Comparison of ENCODE assay signal across 17 cellular contexts in the genomic region with DNA sequence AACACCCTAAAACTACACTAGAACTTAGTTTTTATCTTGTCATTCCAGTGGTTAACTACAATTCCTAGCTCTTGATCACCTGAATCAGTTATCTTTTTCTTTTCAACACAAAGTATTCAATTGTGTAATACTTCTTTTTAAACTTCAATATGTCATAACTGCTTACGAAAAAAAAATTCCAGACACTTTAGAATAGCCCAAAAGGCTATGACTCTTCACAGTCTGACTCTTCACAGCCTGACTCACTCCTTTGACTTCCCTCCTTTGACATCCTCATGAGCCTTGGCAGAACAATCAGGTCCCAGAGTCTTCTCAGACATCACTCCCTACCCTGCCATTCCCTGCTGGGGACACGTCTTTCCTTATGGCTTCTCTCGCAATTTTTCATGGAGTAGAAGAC.
DNase-seq lines count a peak whose midpoint lies in the region; ATAC-seq and TF ChIP-seq lines count a peak whose summit lies in the region.
"Had no signal": no experiment of that assay in that cellular context is flagged by ENCODE, and none has a peak within 500 bp of the region (broad histone marks: within the 10 kb centered on the region; RNA-seq: fewer than 3 reads in every experiment).

No MANE protein-coding gene starts in this region.

- no peak for TF ChIP-seq CTCF in fibroblast of mammary gland (conservative IDR thresholded peaks at IDR 0.05; ENCODE audit: control insufficient read depth, insufficient read depth, low read depth, low read length)

- DNase-seq in GM04504 (ENCODE audit: low read depth) (peak; percentile 66), T1000 (lab: John Stamatoyannopoulos, UW) (peak; percentile 11), fibroblast of mammary gland (ENCODE audit: low read depth) (peak; percentile 94), stromal cell of bone marrow (ENCODE audit: low read depth) (peak; percentile 63), ureter (ENCODE audit: low spot score) (no peak)
- no peak for DNase-seq in activated CD4-positive, alpha-beta T cell treated with anti-CD3 and anti-CD28 coated beads, Interleukin-2, amount 50 U/mL, for 48 hours
- DNase-seq: activated CD4-positive, alpha-beta T cell treated with anti-CD3 and anti-CD28 coated beads, Interleukin-2, amount 10 ng/mL, durations not matched to agents 7 days and 5 days; activated T-cell treated with anti-CD3 and anti-CD28 coated beads, Interleukin-2, amount 50 U/mL, for 72 hours; CD8-positive, alpha-beta memory T cell; GF-D8; left colon; NCI-H1436 treated with DMSO at 0.1 percent for 48 hours; NCI-H510A; T-helper 17 cell; upper lobe of left lung had no signal

- no peak overlapping the region for H3K4me3 ChIP-seq in fibroblast of mammary gland (ENCODE audit: control insufficient read depth, low read depth, low read length)
- H3K4me3 ChIP-seq: upper lobe of left lung had no signal

- ATAC-seq in GM19397 (IDR thresholded peaks at IDR 0.05; ENCODE audit: unreplicated experiment): no peak
- ATAC-seq: activated T-cell treated with anti-CD3 and anti-CD28 coated beads, Interleukin-2, amount 50 U/mL, for 72 hours; left colon; Panc1; T-helper 17 cell had no signal

Comparison
In these comparisons a context has a peak if more than half of its experiments do, and no peak if none do; other contexts are left out.
1. DNase-seq: peak in GM04504 (single experiment), T1000 (single experiment), fibroblast of mammary gland (single experiment) and stromal cell of bone marrow (single experiment); none in ureter (single experiment) and activated CD4-positive, alpha-beta T cell treated with anti-CD3 and anti-CD28 coated beads, Interleukin-2, amount 50 U/mL, for 48 hours (0 of 2).